In genomic region chr6:129163551-129163950, GRCh38 we compare ENCODE assay signal across 31 cellular contexts.
"Had no signal": no experiment of that assay in that cellular context is flagged by ENCODE, and none has a peak within 500 bp of the region (broad histone marks: within the 10 kb centered on the region; RNA-seq: fewer than 3 reads in every experiment).

No MANE protein-coding gene starts in this region.

- ATAC-seq: activated CD8-positive, alpha-beta memory T cell treated with anti-CD3 and anti-CD28 coated beads, Interleukin-2, amount 10 ng/mL, durations not matched to agents 7 days and 5 days; activated CD8-positive, alpha-beta T cell treated with anti-CD3 and anti-CD28 coated beads, Interleukin-2, amount 10 ng/mL, durations not matched to agents 7 days and 5 days; activated naive CD8-positive, alpha-beta T cell treated with anti-CD3 and anti-CD28 coated beads, Interleukin-2, amount 50 U/mL, for 24 hours; body of pancreas had no signal

- H3K27ac ChIP-seq: body of pancreas, brain microvascular endothelial cell, VCaP had no signal

- H3K4me3 ChIP-seq: body of pancreas had no signal

- FAIRE-seq: astrocyte, TTC549 had no signal

- H3K27me3 ChIP-seq: body of pancreas, brain microvascular endothelial cell had no signal

- DNase-seq: activated B cell treated with CpG ODN at 0.5 μM for 24 hours; activated CD4-positive, alpha-beta memory T cell treated with anti-CD3 and anti-CD28 coated beads, Interleukin-2, amount 10 ng/mL, durations not matched to agents 7 days and 5 days; activated CD4-positive, alpha-beta T cell treated with anti-CD3 and anti-CD28 coated beads for 4 hours; activated CD4-positive, alpha-beta T cell treated with anti-CD3 and anti-CD28 coated beads, Interleukin-2, amount 10 ng/mL, durations not matched to agents 24 days and 14 days; activated CD4-positive, alpha-beta T cell treated with anti-CD3 and anti-CD28 coated beads, Interleukin-2, amount 50 U/mL, for 1 hour; activated CD4-positive, alpha-beta T cell treated with anti-CD3 and anti-CD28 coated beads, Interleukin-2, amount 50 U/mL, for 48 hours; activated CD4-positive, CD25-positive, alpha-beta regulatory T cell treated with anti-CD3 and anti-CD28 coated beads, Interleukin-2, amount 50 U/mL, for 72 hours; activated CD8-positive, alpha-beta memory T cell treated with anti-CD3 and anti-CD28 coated beads for 24 hours; activated CD8-positive, alpha-beta memory T cell treated with anti-CD3 and anti-CD28 coated beads, Interleukin-2, amount 10 ng/mL, durations not matched to agents 7 days and 5 days; activated CD8-positive, alpha-beta memory T cell treated with anti-CD3 and anti-CD28 coated beads, Interleukin-2, amount 50 U/mL, for 48 hours; activated CD8-positive, alpha-beta T cell treated with anti-CD3 and anti-CD28 coated beads, Interleukin-2, amount 10 ng/mL, durations not matched to agents 7 days and 5 days; activated effector memory CD4-positive, alpha-beta T cell treated with Interleukin-2 at 50 U/mL for 16 hours; activated gamma-delta T cell; activated naive CD4-positive, alpha-beta T cell treated with anti-CD3 and anti-CD28 coated beads, Interleukin-2, amount 10 ng/mL, durations not matched to agents 7 days and 5 days; activated naive CD4-positive, alpha-beta T cell treated with Interleukin-2 at 50 U/mL for 16 hours; activated naive CD8-positive, alpha-beta T cell treated with anti-CD3 and anti-CD28 coated beads, Interleukin-2, amount 10 ng/mL, durations not matched to agents 7 days and 5 days; activated naive CD8-positive, alpha-beta T cell treated with anti-CD3 and anti-CD28 coated beads, Interleukin-2, amount 50 U/mL, for 24 hours; activated T-cell treated with anti-CD3 and anti-CD28 coated beads, Interleukin-2, amount 50 U/mL, for 24 hours; activated T-cell treated with anti-CD3 and anti-CD28 coated beads, Interleukin-2, amount 50 U/mL, for 48 hours; amniotic stem cell; aorta; body of pancreas; brain microvascular endothelial cell; central memory CD4-positive, alpha-beta T cell; SW 1271; T-helper 1 cell; T-helper 2 cell; T-helper 9 cell had no signal

- H3K9me3 ChIP-seq: body of pancreas had no signal

- H3K4me1 ChIP-seq: body of pancreas had no signal

- H3K36me3 ChIP-seq: brain microvascular endothelial cell had no signal
